Comparison of ENCODE assay signal across 18 cellular contexts in genomic region chr5:57495688-57496087, GRCh38. TPM values are rescaled to one million over a fixed set of nuclear protein-coding genes. Genes with fewer than 3 reads are reported as not detected.
DNase-seq lines count a peak whose midpoint lies in the region; ATAC-seq and TF ChIP-seq lines count a peak whose summit lies in the region.
"Had no signal": no experiment of that assay in that cellular context is flagged by ENCODE, and none has a peak within 500 bp of the region (broad histone marks: within the 10 kb centered on the region; RNA-seq: fewer than 3 reads in every experiment).

No MANE protein-coding gene starts in this region.

- H3K4me3 Mint-ChIP-seq in T-helper 17 cell: no peak overlapping the region
- no peak overlapping the region for H3K4me3 Mint-ChIP-seq in naive thymus-derived CD8-positive, alpha-beta T cell
- H3K4me3 Mint-ChIP-seq: activated naive CD4-positive, alpha-beta T cell treated with anti-CD3 and anti-CD28 coated beads for 36 hours; endodermal cell; nephron progenitor cell had no signal

- no peak overlapping the region for H2AK5ac ChIP-seq in mesendoderm (ENCODE audit: low read length)

- H3K79me1 ChIP-seq in mesendoderm (ENCODE audit: low read length): no peaks in the 10 kb centered on the region

- H3K9ac ChIP-seq in mesendoderm (ENCODE audit: low read length): no peak overlapping the region

- H2BK5ac ChIP-seq in mesendoderm (ENCODE audit: low read length): no peak overlapping the region

- no peak overlapping the region for H3K4ac ChIP-seq in mesendoderm (ENCODE audit: low read depth, low read length)

- H3K27ac ChIP-seq in mesendoderm (ENCODE audit: low read depth, low read length): no peak overlapping the region
- H3K27ac ChIP-seq: 22Rv1 had no signal

- H4K5ac ChIP-seq in mesendoderm (ENCODE audit: low read length): no peak overlapping the region

- no peak overlapping the region for H3K4me3 ChIP-seq in mesendoderm (ENCODE audit: low read length)

- POLR2A ChIA-PET in naive thymus-derived CD8-positive, alpha-beta T cell (lab: Charles Lee): no interaction called here
- POLR2A ChIA-PET in HEK293T (lab: Yijun Ruan, JAX): interaction anchor here (1.5 kb wide), 1 partner anchor 54 kb away, joined by 10 read pairs; no protein-coding TSS in a partner anchor

- no peaks in the 10 kb centered on the region for H3K27me3 Mint-ChIP-seq in T-helper 17 cell
- H3K27me3 Mint-ChIP-seq in naive thymus-derived CD8-positive, alpha-beta T cell: peaks cover 0 to 5% (median 0%) of the 10 kb centered on the region in 5 donors

- no peak overlapping the region for H3K56ac ChIP-seq in mesendoderm (ENCODE audit: low read length)

- no peak overlapping the region for H3K23ac ChIP-seq in mesendoderm (ENCODE audit: low read length)

- no peaks in the 10 kb centered on the region for H3K36me3 ChIP-seq in mesendoderm (ENCODE audit: control insufficient read depth, insufficient read depth, low read length)

- H4K8ac ChIP-seq in mesendoderm (ENCODE audit: low read depth, low read length): no peak overlapping the region

- no CpG with 5 or more reads among the region's 1 CpG for WGBS in mesendoderm (ENCODE audit: extremely low coverage, insufficient coverage, low lambda C conversion rate)

- no peak overlapping the region for H3K4me2 ChIP-seq in mesendoderm (ENCODE audit: low read length)

- H3K36me3 Mint-ChIP-seq in T-helper 17 cell (ENCODE audit: low read depth): peaks cover 2% of the 10 kb centered on the region
- no peaks in the 10 kb centered on the region for H3K36me3 Mint-ChIP-seq in naive thymus-derived CD8-positive, alpha-beta T cell

- no peak for ATAC-seq in T-helper 17 cell
- no peak for ATAC-seq in naive thymus-derived CD8-positive, alpha-beta T cell
- ATAC-seq: left ventricle myocardium superior had no signal

- no peaks in the 10 kb centered on the region for H3K27me3 ChIP-seq in mesendoderm (ENCODE audit: insufficient read depth, low read length, poor library complexity)

- H3K4me1 ChIP-seq in mesendoderm (ENCODE audit: control insufficient read depth, low read depth, low read length): peaks cover 2% of the 10 kb centered on the region

- no peak overlapping the region for H2BK120ac ChIP-seq in mesendoderm (ENCODE audit: low read depth, low read length)

- peak; percentile 9 for DNase-seq in DMS 273 (lab: John Stamatoyannopoulos, UW; ENCODE audit: unreplicated experiment)
- DNase-seq in DMS 273 treated with DMSO at 0.1 percent for 48 hours (lab: John Stamatoyannopoulos, UW): no peak
- DNase-seq in HT-29 (ENCODE audit: low spot score): peak; percentile 61
- DNase-seq in T-helper 17 cell: no peak
- no peak for DNase-seq in naive thymus-derived CD8-positive, alpha-beta T cell
- no peak for DNase-seq in mesendoderm
- no peak for DNase-seq in NCI-H524 (lab: John Stamatoyannopoulos, UW)
- no peak for DNase-seq in HEK293T (ENCODE audit: extremely low spot score)
- DNase-seq: activated CD4-positive, CD25-positive, alpha-beta regulatory T cell; caudate nucleus; endodermal cell; foreskin melanocyte; left ventricle myocardium superior; nephron progenitor cell; retina had no signal

- peak overlapping the region; percentile 66 for H3K27ac Mint-ChIP-seq in T-helper 17 cell
- H3K27ac Mint-ChIP-seq in naive thymus-derived CD8-positive, alpha-beta T cell: peak overlapping the region in 6 of 10 donors; percentile 0 to 83 (median 48)
- H3K27ac Mint-ChIP-seq: endodermal cell, nephron progenitor cell had no signal

- no peaks in the 10 kb centered on the region for H3K9me3 Mint-ChIP-seq in naive thymus-derived CD8-positive, alpha-beta T cell
- H3K9me3 Mint-ChIP-seq: activated naive CD4-positive, alpha-beta T cell treated with anti-CD3 and anti-CD28 coated beads for 36 hours; endodermal cell had no signal

- no peak overlapping the region for H3K18ac ChIP-seq in mesendoderm (ENCODE audit: low read length)

- H2BK15ac ChIP-seq in mesendoderm (replicated peaks; ENCODE audit: low read depth): no peak overlapping the region

- H3K9me3 ChIP-seq in T-helper 17 cell (ENCODE audit: control insufficient read depth, low read length, poor library complexity, severe bottlenecking): no peaks in the 10 kb centered on the region

- CTCF ChIA-PET in HEK293T (lab: Yijun Ruan, JAX): no interaction called here

- H3K4me1 Mint-ChIP-seq in T-helper 17 cell: peaks cover 25% of the 10 kb centered on the region
- peaks cover 10 to 28% (median 22%) of the 10 kb centered on the region in 4 donors for H3K4me1 Mint-ChIP-seq in naive thymus-derived CD8-positive, alpha-beta T cell

- no peaks in the 10 kb centered on the region for H3K79me2 ChIP-seq in mesendoderm (ENCODE audit: control insufficient read depth, insufficient read depth, low read length)

TF ChIP-seq in HEK293T, 16 proteins besides CTCF, POLR2A, EP300 and RAD21:
- TF ChIP-seq FOXM1 (IDR thresholded peaks at IDR 0.05; ENCODE audit: borderline replicate concordance) (no peak), LEF1 (IDR thresholded peaks at IDR 0.05; ENCODE audit: borderline replicate concordance) (no peak), FOXK2 (IDR thresholded peaks at IDR 0.05) (no peak), FOXA1 (IDR thresholded peaks at IDR 0.05) (no peak), ELF4 (IDR thresholded peaks at IDR 0.05) (no peak)

RNA-seq across cellular contexts. Expression of gene ACTBL2, which starts 13.1 kb away (rescaled TPM):
- total RNA-seq in HT-29 (2014; rRNA removed; shearing (Covaris generic)): 0.16 and 0.51 TPM in 2 replicates
- total RNA-seq in T-helper 17 cell: not detected
- not detected for total RNA-seq in naive thymus-derived CD8-positive, alpha-beta T cell
- not detected for polyA plus RNA-seq in naive thymus-derived CD8-positive, alpha-beta T cell
- polyA plus RNA-seq in mesendoderm (2013, experiment 1 of 2): not detected
- polyA plus RNA-seq in mesendoderm (2013, experiment 2 of 2): not detected
- total RNA-seq: activated naive CD4-positive, alpha-beta T cell treated with anti-CD3 and anti-CD28 coated beads for 36 hours; endodermal cell; left ventricle myocardium superior; subcutaneous adipose tissue had no signal

Comparison
In these comparisons a context has a peak if more than half of its experiments do, and no peak if none do; other contexts are left out.
1. DNase-seq: peak in DMS 273 (single experiment) and HT-29 (single experiment); none in DMS 273 treated with DMSO at 0.1 percent for 48 hours (single experiment), T-helper 17 cell (0 of 3), naive thymus-derived CD8-positive, alpha-beta T cell (0 of 10), mesendoderm (single experiment), NCI-H524 (0 of 2) and HEK293T (single experiment).